Comparison of ENCODE assay signal across 8 cellular contexts in genomic region chr15:72306211-72306785, GRCh38. TPM values are rescaled to one million over a fixed set of nuclear protein-coding genes. Genes with fewer than 3 reads are reported as not detected.
DNase-seq lines count a peak whose midpoint lies in the region; ATAC-seq and TF ChIP-seq lines count a peak whose summit lies in the region.

No MANE protein-coding gene starts in this region.

- POLR2A ChIA-PET in SK-N-SH (lab: Yijun Ruan, JAX), result no interaction called here

- H3K9me3 ChIP-seq in SK-N-SH (no peaks in the 10 kb centered on the region), hepatocyte (ENCODE audit: low read depth) (no peaks in the 10 kb centered on the region)

- H3K9me2 ChIP-seq in SK-N-SH (no peaks in the 10 kb centered on the region), hepatocyte (replicated peaks; ENCODE audit: insufficient read depth) (no peaks in the 10 kb centered on the region)

- no peak for TF ChIP-seq RAD21 in SK-N-SH (IDR thresholded peaks at IDR 0.05; ENCODE audit: low read length)

- no peak overlapping the region for H3K9ac ChIP-seq in SK-N-SH

- H3K4me3 ChIP-seq in SK-N-SH (ENCODE audit: low read depth in 2 of 2, low read length in 1 of 2), result no peak overlapping the region
- no peak overlapping the region for H3K4me3 ChIP-seq in hepatocyte

- no peak for TF ChIP-seq EP300 in SK-N-SH (IDR thresholded peaks at IDR 0.05; ENCODE audit: borderline replicate concordance in 1 of 2, low read depth in 1 of 2, low read length in 1 of 2)

- no peak for TF ChIP-seq CTCF in SK-N-SH (IDR thresholded peaks at IDR 0.05)
- no peak for TF ChIP-seq CTCF in hepatocyte (IDR thresholded peaks at IDR 0.05; ENCODE audit: poor library complexity)

- H3K27me3 ChIP-seq in SK-N-SH (ENCODE audit: insufficient read depth) (no peaks in the 10 kb centered on the region; the same call in 1 of the 2 replicates), hepatocyte (peaks cover 3% of the 10 kb centered on the region)

- WGBS in SK-N-SH (ENCODE audit: low lambda C conversion rate), result 61% methylated on average over 10 of the region's 10 CpGs
- whole genome bisulfite sequencing in hepatocyte (ENCODE audit: low lambda C conversion rate, missing lambda C conversion rate), result 75% methylated on average over 8 of the region's 10 CpGs

- H3K36me3 ChIP-seq in SK-N-SH (replicated peaks in 1 of 2; ENCODE audit: control insufficient read depth in 1 of 2, insufficient read depth in 2 of 2, low read length in 1 of 2), result no peaks in the 10 kb centered on the region
- H3K36me3 ChIP-seq in hepatocyte (replicated peaks; ENCODE audit: insufficient read depth, low read depth), result no peaks in the 10 kb centered on the region

- no peaks in the 10 kb centered on the region for H3F3A ChIP-seq in SK-N-SH (replicated peaks; ENCODE audit: insufficient read depth)

- CTCF ChIA-PET in SK-N-SH (lab: Yijun Ruan, JAX), result no interaction called here

- H2AFZ ChIP-seq in SK-N-SH (ENCODE audit: low read depth), result no peak overlapping the region
- no peak overlapping the region for H2AFZ ChIP-seq in hepatocyte

- H3K4me2 ChIP-seq in SK-N-SH, result no peak overlapping the region
- H3K4me2 ChIP-seq in hepatocyte, result no peak overlapping the region

- H3K4me1 ChIP-seq in SK-N-SH (ENCODE audit: control insufficient read depth in 1 of 2, insufficient read depth in 2 of 2, low read depth in 1 of 2, low read length in 1 of 2), result peaks cover 0 to 7% of the 10 kb centered on the region in 2 experiments; a peak in 1 of 4 replicates
- no peaks in the 10 kb centered on the region for H3K4me1 ChIP-seq in hepatocyte (ENCODE audit: insufficient read depth)

- H3K27ac ChIP-seq in SK-N-SH (ENCODE audit: low read depth in 2 of 2, low read length in 1 of 2) (no peak overlapping the region), hepatocyte (no peak overlapping the region)

- ATAC-seq in SK-N-SH treated with all-trans-retinoic acid at 6 μM for 48 hours (no peak), GM21737 (IDR thresholded peaks at IDR 0.05; ENCODE audit: unreplicated experiment) (no peak)

- H3K79me2 ChIP-seq in SK-N-SH (ENCODE audit: insufficient read depth) (no peaks in the 10 kb centered on the region), hepatocyte (no peaks in the 10 kb centered on the region)

- DNase-seq in SK-N-SH (peak; percentile 76), T-helper 2 cell (peak in 3 of 5 experiments; percentile 17 to 81 (median 70)), putamen (ENCODE audit: low spot score) (peak; percentile 80), hepatocyte (ENCODE audit: low spot score) (no peak), NCI-H1930 (lab: John Stamatoyannopoulos, UW) (no peak)
- DNase-seq in central memory CD4-positive, alpha-beta T cell, result peak; percentile 73

- H4K20me1 ChIP-seq in SK-N-SH (ENCODE audit: insufficient read depth) (no peaks in the 10 kb centered on the region), hepatocyte (ENCODE audit: insufficient read depth, poor library complexity, severe bottlenecking) (no peaks in the 10 kb centered on the region)

TF ChIP-seq in SK-N-SH, 30 proteins besides CTCF, POLR2A, EP300 and RAD21:
- TF ChIP-seq RFX5 (IDR thresholded peaks at IDR 0.05; ENCODE audit: low read length) (peak; percentile 84), REST (IDR thresholded peaks at IDR 0.05; ENCODE audit: low read depth, low read length) (no peak), MXI1 (IDR thresholded peaks at IDR 0.05; ENCODE audit: low read depth, low read length) (peak; percentile 74; the same call in 1 of the 2 replicates), GATA2 (CRISPR knock-in tag; IDR thresholded peaks at IDR 0.05) (no peak), FOSL2 (IDR thresholded peaks at IDR 0.05; ENCODE audit: borderline replicate concordance, low read depth) (no peak)

TF ChIP-seq in SK-N-SH treated with all-trans-retinoic acid at 6 μM for 48 hours, 23 proteins besides CTCF, POLR2A, EP300 and RAD21:
- no peak for TF ChIP-seq ZC3H10 (CRISPR knock-in tag; IDR thresholded peaks at IDR 0.05)

RNA-seq across cellular contexts. Expression of gene CELF6, which starts 13.7 kb away (rescaled TPM):
- polyA plus RNA-seq in SK-N-SH (2012; rRNA removed) (0.20 and 0.29 TPM in 2 replicates), hepatocyte (0.40 and 0.57 TPM in 2 replicates)
- 0.12 and 0.14 TPM in 2 replicates for polyA plus RNA-seq in SK-N-SH (2012; cell fraction: cytosol; rRNA removed)
- polyA plus RNA-seq in SK-N-SH (2012; cell fraction: nucleus; rRNA removed), result 2.3 and 3.0 TPM in 2 replicates
- total RNA-seq in hepatocyte, result 1.1 and 2.4 TPM in 2 replicates

RNA-seq across cellular contexts. Expression of gene PARP6, which starts 33.9 kb away (rescaled TPM):
- polyA plus RNA-seq in SK-N-SH (2012; rRNA removed) (57.7 and 76.6 TPM in 2 replicates), hepatocyte (61.4 and 77.4 TPM in 2 replicates)
- 35.6 and 38.4 TPM in 2 replicates for polyA plus RNA-seq in SK-N-SH (2012; cell fraction: cytosol; rRNA removed)
- polyA plus RNA-seq in SK-N-SH (2012; cell fraction: nucleus; rRNA removed), result 290 and 367 TPM in 2 replicates
- total RNA-seq in hepatocyte, result 37.6 and 57.1 TPM in 2 replicates

Comparison
In these comparisons a context has a peak if more than half of its experiments do, and no peak if none do; other contexts are left out.
1. DNase-seq: peak in SK-N-SH (single experiment), T-helper 2 cell (3 of 5), central memory CD4-positive, alpha-beta T cell (single experiment) and putamen (single experiment); none in hepatocyte (single experiment) and NCI-H1930 (0 of 2).